8 cellular contexts compared by ENCODE assay signal in genomic region chr9:91192785-91193657, GRCh38.
A peak's percentile ranks its signal among the peaks of the same experiment; 100 is the strongest.
DNase-seq lines count a peak whose midpoint lies in the region; ATAC-seq and TF ChIP-seq lines count a peak whose summit lies in the region.

No MANE protein-coding gene starts in this region.

- H3K27ac ChIP-seq in angular gyrus (ENCODE audit: low read depth, low read length) (peak overlapping the region; percentile 78), right atrium auricular region (peak overlapping the region; percentile 95 to 99), psoas muscle (peak overlapping the region; percentile 100), upper lobe of right lung (peak overlapping the region; percentile 98)

- TF ChIP-seq CTCF in CD14-positive monocyte (IDR thresholded peaks at IDR 0.05) (peak; percentile 30), right atrium auricular region (IDR thresholded peaks at IDR 0.05) (peak in 1 of 2 donors; percentile 12), psoas muscle (IDR thresholded peaks at IDR 0.05) (peak; percentile 13), upper lobe of right lung (IDR thresholded peaks at IDR 0.05) (no peak)

- peaks cover 3 to 4% of the 10 kb centered on the region in 2 donors for H3K36me3 Mint-ChIP-seq in CD14-positive monocyte

- DNase-seq in CD14-positive monocyte (ENCODE audit: low spot score) (peak; percentile 96), SW480 (ENCODE audit: low spot score) (peak; percentile 96), right atrium auricular region (ENCODE audit: low spot score) (peak; percentile 97), psoas muscle (peak; percentile 89 to 94), upper lobe of right lung (peak; percentile 85)
- peak; percentile 71 for DNase-seq in Jurkat, Clone E6-1 (ENCODE audit: low read depth, low spot score)

- peak overlapping the region; percentile 93 to 99 (median 97) for H3K27ac Mint-ChIP-seq in CD14-positive monocyte

- H3K4me1 ChIP-seq in right atrium auricular region (peaks cover 0 to 48% of the 10 kb centered on the region in 2 donors), psoas muscle (peaks cover 47% of the 10 kb centered on the region), upper lobe of right lung (peaks cover 48% of the 10 kb centered on the region)

- ATAC-seq in GM21390 (IDR thresholded peaks at IDR 0.05; ENCODE audit: unreplicated experiment) (peak; percentile 24), psoas muscle (peak; percentile 85 to 89 (median 86)), upper lobe of right lung (peak; percentile 80)

- intact Hi-C loops in CD14-positive monocyte (cut with micrococcal nuclease) (loop anchor here (1.0 to 10.0 kb wide), 10 partner anchors 28 to 229 kb away; partner anchors contain the start of gene NFIL3 (in 1 of the 2)), psoas muscle (cut with DNase I) (loop anchor here (1.0 to 10.0 kb wide), 7 partner anchors 76 to 278 kb away; partner anchors contain the start of genes NFIL3 (in 2 of the 2) and AUH (in 1 of the 2)), upper lobe of right lung (cut with DNase I) (no loop called here)

- H3K4me3 Mint-ChIP-seq in CD14-positive monocyte: peak overlapping the region; percentile 79 to 92

- peaks cover 0 to 1% (median 0%) of the 10 kb centered on the region in 3 donors for H3K27me3 Mint-ChIP-seq in CD14-positive monocyte (ENCODE audit: low read depth in 3 of 3)

- H3K4me1 Mint-ChIP-seq in CD14-positive monocyte: peaks cover 64% of the 10 kb centered on the region

- H3K9me3 ChIP-seq in right atrium auricular region (no peaks in the 10 kb centered on the region), psoas muscle (no peaks in the 10 kb centered on the region), upper lobe of right lung (no peaks in the 10 kb centered on the region)

- peaks cover 4 to 11% (median 6%) of the 10 kb centered on the region in 7 donors for H3K9me3 Mint-ChIP-seq in CD14-positive monocyte

- peak overlapping the region; percentile 54 for H3K4me3 ChIP-seq in Jurkat, Clone E6-1 (ENCODE audit: low read length)
- H3K4me3 ChIP-seq in right atrium auricular region: peak overlapping the region; percentile 39 to 51
- H3K4me3 ChIP-seq in psoas muscle: peak overlapping the region; percentile 70
- H3K4me3 ChIP-seq in upper lobe of right lung: peak overlapping the region; percentile 50

- WGBS in psoas muscle, 3 donors: 0 to 1% (median 0%) methylated on average over 42 of the region's 42 CpGs

- H3K27me3 ChIP-seq in right atrium auricular region: no peaks in the 10 kb centered on the region
- H3K27me3 ChIP-seq in psoas muscle (ENCODE audit: insufficient read depth in 3 of 3, low read length in 2 of 3): no peaks in the 10 kb centered on the region
- H3K27me3 ChIP-seq in upper lobe of right lung: no peaks in the 10 kb centered on the region

- H3K36me3 ChIP-seq in right atrium auricular region: no peaks in the 10 kb centered on the region
- H3K36me3 ChIP-seq in psoas muscle (ENCODE audit: insufficient read depth in 1 of 2, low read depth in 1 of 2): no peaks in the 10 kb centered on the region
- no peaks in the 10 kb centered on the region for H3K36me3 ChIP-seq in upper lobe of right lung

Comparison
In these comparisons a context has a peak if more than half of its experiments do, and no peak if none do; other contexts are left out.
1. Peak in every context shown above with its lines: DNase-seq, ATAC-seq, H3K4me3 ChIP-seq and H3K27ac ChIP-seq.
2. ATAC-seq: peak in every context shown above with its lines; median percentile 86 in psoas muscle; 80 in upper lobe of right lung; 24 in GM21390.